7 cellular contexts compared by ENCODE assay signal in the genomic region with DNA sequence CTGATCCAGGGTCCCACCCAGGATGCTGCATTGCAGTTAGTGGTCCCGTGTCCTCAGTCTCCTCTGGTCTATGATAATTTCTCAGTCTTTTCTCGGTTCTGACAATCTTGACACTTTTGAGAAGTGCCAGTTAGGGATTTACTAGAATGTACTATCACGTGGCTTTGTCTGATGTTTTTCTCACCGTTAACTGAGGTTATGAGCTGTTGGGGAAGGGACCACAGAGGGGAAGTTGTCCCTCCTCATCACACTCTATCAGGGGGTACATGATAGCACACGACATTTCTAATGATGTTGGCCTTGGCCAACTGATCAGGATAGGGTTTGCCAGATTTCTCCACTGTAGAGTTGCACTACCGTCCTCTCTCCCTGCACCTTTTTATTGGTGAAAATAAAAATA.
"Had no signal": no experiment of that assay in that cellular context is flagged by ENCODE, and none has a peak within 500 bp of the region (broad histone marks: within the 10 kb centered on the region; RNA-seq: fewer than 3 reads in every experiment).

No MANE protein-coding gene starts in this region.

- FAIRE-seq: H1, H54, HTR-8/SVneo had no signal

- H3K4me3 ChIP-seq: GM23338 had no signal

- H3K27ac Mint-ChIP-seq: GM23338, H9 had no signal

- DNase-seq: H9, HCEC 1CT, IMR-90 had no signal

- ATAC-seq: GM23338 had no signal

- H3K4me1 Mint-ChIP-seq: GM23338, H9 had no signal

- H3K4me3 Mint-ChIP-seq: GM23338, H9 had no signal
